Comparison of ENCODE assay signal across 1 cellular context in the genomic region with DNA sequence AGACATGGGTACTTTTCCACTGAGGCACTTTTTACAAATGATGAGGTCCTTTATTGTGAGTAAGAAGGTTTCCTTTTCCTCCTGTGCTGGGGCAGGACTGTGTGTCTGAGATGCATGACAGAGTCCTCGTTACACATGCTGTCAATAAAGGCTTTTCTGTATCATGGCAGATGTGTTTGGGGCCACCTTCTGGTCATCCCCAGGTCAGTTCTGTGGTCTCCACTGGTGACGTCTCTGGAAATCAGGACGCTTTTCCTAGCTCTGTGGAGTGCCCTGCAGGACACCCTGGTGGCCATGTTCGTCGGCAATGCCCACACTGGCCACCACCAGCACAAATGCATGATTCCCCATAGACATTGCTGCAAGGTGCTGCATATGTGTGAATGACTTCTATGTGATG.
A peak's percentile ranks its signal among the peaks of the same experiment; 100 is the strongest.
TF ChIP-seq lines count a peak whose summit lies in the region.

No MANE protein-coding gene starts in this region.

TF ChIP-seq in K562, 482 proteins besides CTCF, POLR2A, EP300 and RAD21 (continued from another document and continues in another):
- TF ChIP-seq, protein P1, sequence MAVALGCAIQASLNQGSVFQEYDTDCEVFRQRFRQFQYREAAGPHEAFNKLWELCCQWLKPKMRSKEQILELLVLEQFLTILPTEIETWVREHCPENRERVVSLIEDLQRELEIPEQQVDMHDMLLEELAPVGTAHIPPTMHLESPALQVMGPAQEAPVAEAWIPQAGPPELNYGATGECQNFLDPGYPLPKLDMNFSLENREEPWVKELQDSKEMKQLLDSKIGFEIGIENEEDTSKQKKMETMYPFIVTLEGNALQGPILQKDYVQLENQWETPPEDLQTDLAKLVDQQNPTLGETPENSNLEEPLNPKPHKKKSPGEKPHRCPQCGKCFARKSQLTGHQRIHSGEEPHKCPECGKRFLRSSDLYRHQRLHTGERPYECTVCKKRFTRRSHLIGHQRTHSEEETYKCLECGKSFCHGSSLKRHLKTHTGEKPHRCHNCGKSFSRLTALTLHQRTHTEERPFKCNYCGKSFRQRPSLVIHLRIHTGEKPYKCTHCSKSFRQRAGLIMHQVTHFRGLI (CRISPR knock-in tag; IDR thresholded peaks at IDR 0.05), result no peak
- TF ChIP-seq, protein P2, sequence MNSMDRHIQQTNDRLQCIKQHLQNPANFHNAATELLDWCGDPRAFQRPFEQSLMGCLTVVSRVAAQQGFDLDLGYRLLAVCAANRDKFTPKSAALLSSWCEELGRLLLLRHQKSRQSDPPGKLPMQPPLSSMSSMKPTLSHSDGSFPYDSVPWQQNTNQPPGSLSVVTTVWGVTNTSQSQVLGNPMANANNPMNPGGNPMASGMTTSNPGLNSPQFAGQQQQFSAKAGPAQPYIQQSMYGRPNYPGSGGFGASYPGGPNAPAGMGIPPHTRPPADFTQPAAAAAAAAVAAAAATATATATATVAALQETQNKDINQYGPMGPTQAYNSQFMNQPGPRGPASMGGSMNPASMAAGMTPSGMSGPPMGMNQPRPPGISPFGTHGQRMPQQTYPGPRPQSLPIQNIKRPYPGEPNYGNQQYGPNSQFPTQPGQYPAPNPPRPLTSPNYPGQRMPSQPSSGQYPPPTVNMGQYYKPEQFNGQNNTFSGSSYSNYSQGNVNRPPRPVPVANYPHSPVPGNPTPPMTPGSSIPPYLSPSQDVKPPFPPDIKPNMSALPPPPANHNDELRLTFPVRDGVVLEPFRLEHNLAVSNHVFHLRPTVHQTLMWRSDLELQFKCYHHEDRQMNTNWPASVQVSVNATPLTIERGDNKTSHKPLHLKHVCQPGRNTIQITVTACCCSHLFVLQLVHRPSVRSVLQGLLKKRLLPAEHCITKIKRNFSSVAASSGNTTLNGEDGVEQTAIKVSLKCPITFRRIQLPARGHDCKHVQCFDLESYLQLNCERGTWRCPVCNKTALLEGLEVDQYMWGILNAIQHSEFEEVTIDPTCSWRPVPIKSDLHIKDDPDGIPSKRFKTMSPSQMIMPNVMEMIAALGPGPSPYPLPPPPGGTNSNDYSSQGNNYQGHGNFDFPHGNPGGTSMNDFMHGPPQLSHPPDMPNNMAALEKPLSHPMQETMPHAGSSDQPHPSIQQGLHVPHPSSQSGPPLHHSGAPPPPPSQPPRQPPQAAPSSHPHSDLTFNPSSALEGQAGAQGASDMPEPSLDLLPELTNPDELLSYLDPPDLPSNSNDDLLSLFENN (IDR thresholded peaks at IDR 0.05; ENCODE audit: low read depth in 2 of 2, low read length in 2 of 2), result no peak
- no peak for TF ChIP-seq ZSCAN32 (CRISPR knock-in tag; IDR thresholded peaks at IDR 0.05)
- no peak for TF ChIP-seq TEAD2 (tag; IDR thresholded peaks at IDR 0.05)
- TF ChIP-seq FIP1L1 (IDR thresholded peaks at IDR 0.05; ENCODE audit: low read depth, low read length, poor library complexity, severe bottlenecking), result no peak
- TF ChIP-seq MYBL2 (IDR thresholded peaks at IDR 0.05; ENCODE audit: low read depth), result no peak
- TF ChIP-seq MYBL2 (CRISPR knock-in tag; IDR thresholded peaks at IDR 0.05; ENCODE audit: borderline replicate concordance), result no peak
- no peak for TF ChIP-seq CHD4 (IDR thresholded peaks at IDR 0.05; ENCODE audit: insufficient read depth, insufficient replicate concordance, low read depth, low read length, poor library complexity, severe bottlenecking)
- TF ChIP-seq, protein P3, sequence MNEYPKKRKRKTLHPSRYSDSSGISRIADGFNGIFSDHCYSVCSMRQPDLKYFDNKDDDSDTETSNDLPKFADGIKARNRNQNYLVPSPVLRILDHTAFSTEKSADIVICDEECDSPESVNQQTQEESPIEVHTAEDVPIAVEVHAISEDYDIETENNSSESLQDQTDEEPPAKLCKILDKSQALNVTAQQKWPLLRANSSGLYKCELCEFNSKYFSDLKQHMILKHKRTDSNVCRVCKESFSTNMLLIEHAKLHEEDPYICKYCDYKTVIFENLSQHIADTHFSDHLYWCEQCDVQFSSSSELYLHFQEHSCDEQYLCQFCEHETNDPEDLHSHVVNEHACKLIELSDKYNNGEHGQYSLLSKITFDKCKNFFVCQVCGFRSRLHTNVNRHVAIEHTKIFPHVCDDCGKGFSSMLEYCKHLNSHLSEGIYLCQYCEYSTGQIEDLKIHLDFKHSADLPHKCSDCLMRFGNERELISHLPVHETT (CRISPR knock-in tag; conservative IDR thresholded peaks at IDR 0.05 in 1 of 2, IDR thresholded peaks at IDR 0.05 in 1 of 2), result peak in 1 of 2 experiments; percentile 54; a peak in 1 of 4 replicates
- no peak for TF ChIP-seq ATF1 (CRISPR knock-in tag; IDR thresholded peaks at IDR 0.05)
- peak; percentile 85 for TF ChIP-seq ATF1 (tag; IDR thresholded peaks at IDR 0.05)
- no peak for TF ChIP-seq MEF2A (IDR thresholded peaks at IDR 0.05; ENCODE audit: control insufficient read depth, low read depth, low read length)
- TF ChIP-seq, protein P4, sequence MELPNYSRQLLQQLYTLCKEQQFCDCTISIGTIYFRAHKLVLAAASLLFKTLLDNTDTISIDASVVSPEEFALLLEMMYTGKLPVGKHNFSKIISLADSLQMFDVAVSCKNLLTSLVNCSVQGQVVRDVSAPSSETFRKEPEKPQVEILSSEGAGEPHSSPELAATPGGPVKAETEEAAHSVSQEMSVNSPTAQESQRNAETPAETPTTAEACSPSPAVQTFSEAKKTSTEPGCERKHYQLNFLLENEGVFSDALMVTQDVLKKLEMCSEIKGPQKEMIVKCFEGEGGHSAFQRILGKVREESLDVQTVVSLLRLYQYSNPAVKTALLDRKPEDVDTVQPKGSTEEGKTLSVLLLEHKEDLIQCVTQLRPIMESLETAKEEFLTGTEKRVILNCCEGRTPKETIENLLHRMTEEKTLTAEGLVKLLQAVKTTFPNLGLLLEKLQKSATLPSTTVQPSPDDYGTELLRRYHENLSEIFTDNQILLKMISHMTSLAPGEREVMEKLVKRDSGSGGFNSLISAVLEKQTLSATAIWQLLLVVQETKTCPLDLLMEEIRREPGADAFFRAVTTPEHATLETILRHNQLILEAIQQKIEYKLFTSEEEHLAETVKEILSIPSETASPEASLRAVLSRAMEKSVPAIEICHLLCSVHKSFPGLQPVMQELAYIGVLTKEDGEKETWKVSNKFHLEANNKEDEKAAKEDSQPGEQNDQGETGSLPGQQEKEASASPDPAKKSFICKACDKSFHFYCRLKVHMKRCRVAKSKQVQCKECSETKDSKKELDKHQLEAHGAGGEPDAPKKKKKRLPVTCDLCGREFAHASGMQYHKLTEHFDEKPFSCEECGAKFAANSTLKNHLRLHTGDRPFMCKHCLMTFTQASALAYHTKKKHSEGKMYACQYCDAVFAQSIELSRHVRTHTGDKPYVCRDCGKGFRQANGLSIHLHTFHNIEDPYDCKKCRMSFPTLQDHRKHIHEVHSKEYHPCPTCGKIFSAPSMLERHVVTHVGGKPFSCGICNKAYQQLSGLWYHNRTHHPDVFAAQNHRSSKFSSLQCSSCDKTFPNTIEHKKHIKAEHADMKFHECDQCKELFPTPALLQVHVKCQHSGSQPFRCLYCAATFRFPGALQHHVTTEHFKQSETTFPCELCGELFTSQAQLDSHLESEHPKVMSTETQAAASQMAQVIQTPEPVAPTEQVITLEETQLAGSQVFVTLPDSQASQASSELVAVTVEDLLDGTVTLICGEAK (IDR thresholded peaks at IDR 0.05), result peak; percentile 89
- TF ChIP-seq, protein P4 (CRISPR knock-in tag; IDR thresholded peaks at IDR 0.05), result peak; percentile 45; the same call in 1 of the 2 replicates
- TF ChIP-seq SMARCC2 (IDR thresholded peaks at IDR 0.05; ENCODE audit: low read depth), result no peak; the same call in 1 of the 2 replicates
- TF ChIP-seq SUPT5H (IDR thresholded peaks at IDR 0.05), result no peak
- no peak for TF ChIP-seq ZFPM2 (CRISPR knock-in tag; IDR thresholded peaks at IDR 0.05)
- no peak for TF ChIP-seq NCOR1 (IDR thresholded peaks at IDR 0.05)
- no peak for TF ChIP-seq ZNF717 (CRISPR knock-in tag; IDR thresholded peaks at IDR 0.05)
- no peak for TF ChIP-seq ZNF551 (CRISPR knock-in tag; IDR thresholded peaks at IDR 0.05)
- TF ChIP-seq ZNF76 (CRISPR knock-in tag; IDR thresholded peaks at IDR 0.05; ENCODE audit: borderline replicate concordance), result no peak
- TF ChIP-seq JUN (IDR thresholded peaks at IDR 0.05; ENCODE audit: borderline replicate concordance, low read depth, low read length), result peak; percentile 29; the same call in 1 of the 2 replicates
- TF ChIP-seq JUN (CRISPR knock-in tag; IDR thresholded peaks at IDR 0.05; ENCODE audit: borderline replicate concordance), result no peak
- TF ChIP-seq, protein P5, sequence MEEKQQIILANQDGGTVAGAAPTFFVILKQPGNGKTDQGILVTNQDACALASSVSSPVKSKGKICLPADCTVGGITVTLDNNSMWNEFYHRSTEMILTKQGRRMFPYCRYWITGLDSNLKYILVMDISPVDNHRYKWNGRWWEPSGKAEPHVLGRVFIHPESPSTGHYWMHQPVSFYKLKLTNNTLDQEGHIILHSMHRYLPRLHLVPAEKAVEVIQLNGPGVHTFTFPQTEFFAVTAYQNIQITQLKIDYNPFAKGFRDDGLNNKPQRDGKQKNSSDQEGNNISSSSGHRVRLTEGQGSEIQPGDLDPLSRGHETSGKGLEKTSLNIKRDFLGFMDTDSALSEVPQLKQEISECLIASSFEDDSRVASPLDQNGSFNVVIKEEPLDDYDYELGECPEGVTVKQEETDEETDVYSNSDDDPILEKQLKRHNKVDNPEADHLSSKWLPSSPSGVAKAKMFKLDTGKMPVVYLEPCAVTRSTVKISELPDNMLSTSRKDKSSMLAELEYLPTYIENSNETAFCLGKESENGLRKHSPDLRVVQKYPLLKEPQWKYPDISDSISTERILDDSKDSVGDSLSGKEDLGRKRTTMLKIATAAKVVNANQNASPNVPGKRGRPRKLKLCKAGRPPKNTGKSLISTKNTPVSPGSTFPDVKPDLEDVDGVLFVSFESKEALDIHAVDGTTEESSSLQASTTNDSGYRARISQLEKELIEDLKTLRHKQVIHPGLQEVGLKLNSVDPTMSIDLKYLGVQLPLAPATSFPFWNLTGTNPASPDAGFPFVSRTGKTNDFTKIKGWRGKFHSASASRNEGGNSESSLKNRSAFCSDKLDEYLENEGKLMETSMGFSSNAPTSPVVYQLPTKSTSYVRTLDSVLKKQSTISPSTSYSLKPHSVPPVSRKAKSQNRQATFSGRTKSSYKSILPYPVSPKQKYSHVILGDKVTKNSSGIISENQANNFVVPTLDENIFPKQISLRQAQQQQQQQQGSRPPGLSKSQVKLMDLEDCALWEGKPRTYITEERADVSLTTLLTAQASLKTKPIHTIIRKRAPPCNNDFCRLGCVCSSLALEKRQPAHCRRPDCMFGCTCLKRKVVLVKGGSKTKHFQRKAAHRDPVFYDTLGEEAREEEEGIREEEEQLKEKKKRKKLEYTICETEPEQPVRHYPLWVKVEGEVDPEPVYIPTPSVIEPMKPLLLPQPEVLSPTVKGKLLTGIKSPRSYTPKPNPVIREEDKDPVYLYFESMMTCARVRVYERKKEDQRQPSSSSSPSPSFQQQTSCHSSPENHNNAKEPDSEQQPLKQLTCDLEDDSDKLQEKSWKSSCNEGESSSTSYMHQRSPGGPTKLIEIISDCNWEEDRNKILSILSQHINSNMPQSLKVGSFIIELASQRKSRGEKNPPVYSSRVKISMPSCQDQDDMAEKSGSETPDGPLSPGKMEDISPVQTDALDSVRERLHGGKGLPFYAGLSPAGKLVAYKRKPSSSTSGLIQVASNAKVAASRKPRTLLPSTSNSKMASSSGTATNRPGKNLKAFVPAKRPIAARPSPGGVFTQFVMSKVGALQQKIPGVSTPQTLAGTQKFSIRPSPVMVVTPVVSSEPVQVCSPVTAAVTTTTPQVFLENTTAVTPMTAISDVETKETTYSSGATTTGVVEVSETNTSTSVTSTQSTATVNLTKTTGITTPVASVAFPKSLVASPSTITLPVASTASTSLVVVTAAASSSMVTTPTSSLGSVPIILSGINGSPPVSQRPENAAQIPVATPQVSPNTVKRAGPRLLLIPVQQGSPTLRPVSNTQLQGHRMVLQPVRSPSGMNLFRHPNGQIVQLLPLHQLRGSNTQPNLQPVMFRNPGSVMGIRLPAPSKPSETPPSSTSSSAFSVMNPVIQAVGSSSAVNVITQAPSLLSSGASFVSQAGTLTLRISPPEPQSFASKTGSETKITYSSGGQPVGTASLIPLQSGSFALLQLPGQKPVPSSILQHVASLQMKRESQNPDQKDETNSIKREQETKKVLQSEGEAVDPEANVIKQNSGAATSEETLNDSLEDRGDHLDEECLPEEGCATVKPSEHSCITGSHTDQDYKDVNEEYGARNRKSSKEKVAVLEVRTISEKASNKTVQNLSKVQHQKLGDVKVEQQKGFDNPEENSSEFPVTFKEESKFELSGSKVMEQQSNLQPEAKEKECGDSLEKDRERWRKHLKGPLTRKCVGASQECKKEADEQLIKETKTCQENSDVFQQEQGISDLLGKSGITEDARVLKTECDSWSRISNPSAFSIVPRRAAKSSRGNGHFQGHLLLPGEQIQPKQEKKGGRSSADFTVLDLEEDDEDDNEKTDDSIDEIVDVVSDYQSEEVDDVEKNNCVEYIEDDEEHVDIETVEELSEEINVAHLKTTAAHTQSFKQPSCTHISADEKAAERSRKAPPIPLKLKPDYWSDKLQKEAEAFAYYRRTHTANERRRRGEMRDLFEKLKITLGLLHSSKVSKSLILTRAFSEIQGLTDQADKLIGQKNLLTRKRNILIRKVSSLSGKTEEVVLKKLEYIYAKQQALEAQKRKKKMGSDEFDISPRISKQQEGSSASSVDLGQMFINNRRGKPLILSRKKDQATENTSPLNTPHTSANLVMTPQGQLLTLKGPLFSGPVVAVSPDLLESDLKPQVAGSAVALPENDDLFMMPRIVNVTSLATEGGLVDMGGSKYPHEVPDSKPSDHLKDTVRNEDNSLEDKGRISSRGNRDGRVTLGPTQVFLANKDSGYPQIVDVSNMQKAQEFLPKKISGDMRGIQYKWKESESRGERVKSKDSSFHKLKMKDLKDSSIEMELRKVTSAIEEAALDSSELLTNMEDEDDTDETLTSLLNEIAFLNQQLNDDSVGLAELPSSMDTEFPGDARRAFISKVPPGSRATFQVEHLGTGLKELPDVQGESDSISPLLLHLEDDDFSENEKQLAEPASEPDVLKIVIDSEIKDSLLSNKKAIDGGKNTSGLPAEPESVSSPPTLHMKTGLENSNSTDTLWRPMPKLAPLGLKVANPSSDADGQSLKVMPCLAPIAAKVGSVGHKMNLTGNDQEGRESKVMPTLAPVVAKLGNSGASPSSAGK (IDR thresholded peaks at IDR 0.05), result peak; percentile 48; the same call in 1 of the 2 replicates
- no peak for TF ChIP-seq ZNF695 (CRISPR knock-in tag; IDR thresholded peaks at IDR 0.05)
